19 cellular contexts compared by ENCODE assay signal in genomic region chr3:33936171-33936920, GRCh38.
"Had no signal": no experiment of that assay in that cellular context is flagged by ENCODE, and none has a peak within 500 bp of the region (broad histone marks: within the 10 kb centered on the region; RNA-seq: fewer than 3 reads in every experiment).

No MANE protein-coding gene starts in this region.

- DNase-seq: Kasumi-1, MM.1S, NCI-H1092 treated with DMSO at 0.1 percent for 48 hours, NCI-H1436, NCI-H187, NCI-H2029, NCI-H2171, NCI-H226, NCI-H446, NCI-H510A, NCI-H524 treated with DMSO at 0.1 percent for 48 hours, NCI-H774, PC-3, SHP77, SK-N-SH, SW 1271 had no signal

- H3K9me3 ChIP-seq: SK-N-SH had no signal

- ATAC-seq: Panc1, PC-3 had no signal

- H3K27ac ChIP-seq: KMS-11, RWPE1 had no signal
